ENCODE assay signal across 38 cellular contexts in genomic region chr13:103926118-103926517, GRCh38.
"Had no signal": no experiment of that assay in that cellular context is flagged by ENCODE, and none has a peak within 500 bp of the region (broad histone marks: within the 10 kb centered on the region; RNA-seq: fewer than 3 reads in every experiment).

No MANE protein-coding gene starts in this region.

- FAIRE-seq: astrocyte, bronchial epithelial cell, K562, TTC549 had no signal

- ATAC-seq: activated CD4-positive, alpha-beta T cell treated with anti-CD3 and anti-CD28 coated beads for 36 hours; activated CD4-positive, CD25-positive, alpha-beta regulatory T cell treated with anti-CD3 and anti-CD28 coated beads, Interleukin-2, amount 50 U/mL, for 24 hours; activated CD8-positive, alpha-beta T cell treated with anti-CD3 and anti-CD28 coated beads, Interleukin-2, amount 10 ng/mL, durations not matched to agents 7 days and 5 days; activated naive CD4-positive, alpha-beta T cell treated with anti-CD3 and anti-CD28 coated beads, Interleukin-2, amount 50 U/mL, for 72 hours; activated T-cell treated with anti-CD3 and anti-CD28 coated beads, Interleukin-2, amount 50 U/mL, for 4 hours; K562; Panc1 had no signal

- H3K4me1 Mint-ChIP-seq: activated CD4-positive, alpha-beta T cell treated with anti-CD3 and anti-CD28 coated beads for 36 hours; activated CD4-positive, alpha-beta T cell treated with anti-CD3 and anti-CD28 coated beads, Interleukin-2, amount 10 ng/mL, durations not matched to agents 7 days and 5 days had no signal

- H3K9me2 ChIP-seq: SK-N-SH had no signal

- DNase-seq: activated CD4-positive, alpha-beta T cell treated with anti-CD3 and anti-CD28 coated beads for 36 hours; activated CD4-positive, alpha-beta T cell treated with anti-CD3 and anti-CD28 coated beads, Interleukin-2, amount 10 ng/mL, durations not matched to agents 7 days and 5 days; activated CD4-positive, alpha-beta T cell treated with anti-CD3 and anti-CD28 coated beads, Interleukin-2, amount 50 U/mL, for 48 hours; activated CD8-positive, alpha-beta memory T cell treated with anti-CD3 and anti-CD28 coated beads, Interleukin-2, amount 50 U/mL, for 4 hours; activated CD8-positive, alpha-beta T cell treated with anti-CD3 and anti-CD28 coated beads, Interleukin-2, amount 10 ng/mL, durations not matched to agents 7 days and 5 days; activated gamma-delta T cell treated with Interleukin-2 at 50 U/mL for 16 hours; activated naive CD4-positive, alpha-beta T cell treated with anti-CD3 and anti-CD28 coated beads for 36 hours; activated T-cell treated with anti-CD3 and anti-CD28 coated beads for 4 hours; activated T-cell treated with anti-CD3 and anti-CD28 coated beads, Interleukin-2, amount 50 U/mL, for 4 hours; adrenal gland; caudate nucleus; NCI-H1092 treated with DMSO at 0.1 percent for 48 hours; NCI-H1417; NCI-H146; NCI-H187; NCI-H2029 treated with DMSO at 0.1 percent for 48 hours; NCI-H2107; NCI-H2171; NCI-H226; NCI-H510A; NCI-H526; NCI-H748 treated with DMSO at 0.1 percent for 48 hours; NK-92 treated with Interleukin-12 subunit alpha and Interleukin-12 subunit beta, amount 100 ng/mL, for 24 hours; OCI-M1; SHP77; SJCRH30; SK-N-SH had no signal

- H3K36me3 Mint-ChIP-seq: activated naive CD4-positive, alpha-beta T cell treated with anti-CD3 and anti-CD28 coated beads, Interleukin-2, amount 50 U/mL, for 72 hours; brain had no signal

- H3K27me3 Mint-ChIP-seq: activated CD4-positive, alpha-beta T cell treated with anti-CD3 and anti-CD28 coated beads for 36 hours; activated CD4-positive, alpha-beta T cell treated with anti-CD3 and anti-CD28 coated beads, Interleukin-2, amount 10 ng/mL, durations not matched to agents 7 days and 5 days; brain had no signal

- H3K9me3 Mint-ChIP-seq: activated CD4-positive, alpha-beta T cell treated with anti-CD3 and anti-CD28 coated beads, Interleukin-2, amount 10 ng/mL, durations not matched to agents 7 days and 5 days; activated T-helper 1 cell treated with anti-CD3 and anti-CD28 coated beads, Interleukin-12 subunit alpha, Interleukin-12 subunit beta, Interleukin-2, Interleukin-4 antibody, amounts not matched to agents 30 ng/mL and 10 ng/mL and 1 ng/mL, durations not matched to agents 14 hours and 24 hours and 36 hours had no signal

- H3K27ac Mint-ChIP-seq: activated CD4-positive, alpha-beta T cell treated with anti-CD3 and anti-CD28 coated beads for 36 hours; activated CD4-positive, alpha-beta T cell treated with anti-CD3 and anti-CD28 coated beads, Interleukin-2, amount 10 ng/mL, durations not matched to agents 7 days and 5 days; activated CD8-positive, alpha-beta T cell treated with anti-CD3 and anti-CD28 coated beads, Interleukin-2, amount 10 ng/mL, durations not matched to agents 7 days and 5 days; activated naive CD4-positive, alpha-beta T cell treated with anti-CD3 and anti-CD28 coated beads for 36 hours; activated naive CD4-positive, alpha-beta T cell treated with anti-CD3 and anti-CD28 coated beads, Interleukin-2, amount 50 U/mL, for 72 hours; activated T-helper 1 cell treated with anti-CD3 and anti-CD28 coated beads, Interleukin-12 subunit alpha, Interleukin-12 subunit beta, Interleukin-2, Interleukin-4 antibody, amounts not matched to agents 30 ng/mL and 10 ng/mL and 1 ng/mL, durations not matched to agents 14 hours and 24 hours and 36 hours; T-helper 1 cell treated with Interleukin-12 subunit alpha and Interleukin-12 subunit beta and Interleukin-4 antibody, amounts not matched to agents 30 μg/mL and 1 μg/mL, for 36 hours; T-helper 2 cell treated with Interferon-gamma antibody and Interleukin-4, amounts not matched to agents 5 μg/mL and 100 μg/mL, for 36 hours had no signal

- H3K36me3 ChIP-seq: adrenal gland, SJCRH30 had no signal

- H3K4me1 ChIP-seq: adrenal gland had no signal

- H3K4me2 ChIP-seq: SK-N-SH had no signal

- H3K9ac ChIP-seq: SK-N-SH had no signal

- H3K27me3 ChIP-seq: adrenal gland, SJCRH30 had no signal

- H3K9me3 ChIP-seq: adrenal gland, SJCRH30, SK-N-SH had no signal

- H3K27ac ChIP-seq: adrenal gland, SJCRH30 had no signal

- H3K4me3 ChIP-seq: adrenal gland, K562, SJCRH30 had no signal

- H3K4me3 Mint-ChIP-seq: activated CD4-positive, alpha-beta T cell treated with anti-CD3 and anti-CD28 coated beads for 36 hours; activated CD4-positive, alpha-beta T cell treated with anti-CD3 and anti-CD28 coated beads, Interleukin-2, amount 10 ng/mL, durations not matched to agents 7 days and 5 days; activated CD8-positive, alpha-beta T cell treated with anti-CD3 and anti-CD28 coated beads, Interleukin-2, amount 10 ng/mL, durations not matched to agents 7 days and 5 days; activated naive CD4-positive, alpha-beta T cell treated with anti-CD3 and anti-CD28 coated beads for 36 hours; activated T-cell treated with anti-CD3 and anti-CD28 coated beads, Interleukin-2, amount 50 U/mL, for 4 hours; activated T-helper 1 cell treated with anti-CD3 and anti-CD28 coated beads, Interleukin-12 subunit alpha, Interleukin-12 subunit beta, Interleukin-2, Interleukin-4 antibody, amounts not matched to agents 30 ng/mL and 10 ng/mL and 1 ng/mL, durations not matched to agents 14 hours and 24 hours and 36 hours; brain; T-helper 1 cell treated with Interleukin-12 subunit alpha and Interleukin-12 subunit beta and Interleukin-4 antibody, amounts not matched to agents 30 μg/mL and 1 μg/mL, for 36 hours; T-helper 2 cell treated with Interferon-gamma antibody and Interleukin-4, amounts not matched to agents 5 μg/mL and 100 μg/mL, for 36 hours had no signal
